In genomic region chr10:27683226-27683625, GRCh38 we compare ENCODE assay signal across 27 cellular contexts.
"Had no signal": no experiment of that assay in that cellular context is flagged by ENCODE, and none has a peak within 500 bp of the region (broad histone marks: within the 10 kb centered on the region; RNA-seq: fewer than 3 reads in every experiment).

No MANE protein-coding gene starts in this region.

- H3K36me3 Mint-ChIP-seq: stimulated activated effector memory CD8-positive, alpha-beta T cell treated with anti-CD3 and anti-CD28 coated beads, Interleukin-12 subunit alpha, Interleukin-12 subunit beta, amount 100 ng/mL, for 72 hours; stimulated activated memory B cell treated with anti-CD40 and anti-IgM and Interleukin-4, amounts not matched to agents 10 μg/mL and 1 μg/mL and 100 μg/mL, for 72 hours; stimulated activated naive B cell treated with anti-CD40 and anti-IgM and Interleukin-4, amounts not matched to agents 10 μg/mL and 1 μg/mL and 100 μg/mL, for 72 hours; type B pancreatic cell had no signal

- H3K27ac ChIP-seq: stomach, suprapubic skin, testis, thoracic aorta, thyroid gland, tibial artery, tibial nerve, transverse colon, upper lobe of left lung, upper lobe of right lung, uterus, vagina had no signal

- ATAC-seq: stimulated activated effector memory CD8-positive, alpha-beta T cell treated with anti-CD3 and anti-CD28 coated beads, Interleukin-12 subunit alpha, Interleukin-12 subunit beta, amount 100 ng/mL, for 72 hours; stimulated activated memory B cell treated with anti-CD40 and anti-IgM and Interleukin-4, amounts not matched to agents 10 μg/mL and 1 μg/mL and 100 μg/mL, for 72 hours; stimulated activated naive B cell treated with anti-CD40 and anti-IgM and Interleukin-4, amounts not matched to agents 10 μg/mL and 1 μg/mL and 100 μg/mL, for 72 hours; stimulated activated naive CD8-positive, alpha-beta T cell treated with anti-CD3 and anti-CD28 coated beads, Interleukin-15, amount 100 ng/mL, for 72 hours; stimulated activated naive CD8-positive, alpha-beta T cell treated with anti-CD3 and anti-CD28 coated beads, Interleukin-15, Interleukin-2, amounts not matched to agents 100 U/mL and 50 U/mL, for 24 hours; upper lobe of right lung had no signal

- DNase-seq: stimulated activated CD4-positive, alpha-beta T cell treated with anti-CD3 and anti-CD28 coated beads, Interleukin-2, amount 100 ng/mL, for 48 hours; stimulated activated CD4-positive, alpha-beta T cell treated with anti-CD3 and anti-CD28 coated beads, Interleukin-4, amount 100 ng/mL, for 1 hour; stimulated activated CD4-positive, alpha-beta T cell treated with anti-CD3 and anti-CD28 coated beads, Interleukin-4, amount 100 ng/mL, for 24 hours; stimulated activated CD4-positive, alpha-beta T cell treated with anti-CD3 and anti-CD28 coated beads, Interleukin-4, amount 100 ng/mL, for 4 hours; stimulated activated CD8-positive, alpha-beta memory T cell treated with anti-CD3 and anti-CD28 coated beads, Interleukin-4, amount 100 ng/mL, for 48 hours; stimulated activated naive B cell treated with anti-CD40 and anti-IgM and Interleukin-4, amounts not matched to agents 10 μg/mL and 1 μg/mL and 100 μg/mL, for 72 hours; stimulated activated naive CD4-positive, alpha-beta T cell; stimulated activated naive CD4-positive, alpha-beta T cell treated with Interleukin-2 at 50 U/mL for 16 hours; stimulated activated naive CD8-positive, alpha-beta T cell treated with anti-CD3 and anti-CD28 coated beads, Interleukin-15, amount 100 ng/mL, for 72 hours; stimulated activated naive CD8-positive, alpha-beta T cell treated with anti-CD3 and anti-CD28 coated beads, Interleukin-15, Interleukin-2, amounts not matched to agents 100 U/mL and 50 U/mL, for 24 hours; stomach; substantia nigra; testis; thyroid gland; tibial artery; transverse colon; upper lobe of left lung; upper lobe of right lung; uterus had no signal

- H3K27ac Mint-ChIP-seq: stimulated activated effector memory CD8-positive, alpha-beta T cell treated with anti-CD3 and anti-CD28 coated beads, Interleukin-12 subunit alpha, Interleukin-12 subunit beta, amount 100 ng/mL, for 72 hours; stimulated activated memory B cell treated with anti-CD40 and anti-IgM and Interleukin-4, amounts not matched to agents 10 μg/mL and 1 μg/mL and 100 μg/mL, for 72 hours; stimulated activated naive B cell treated with anti-CD40 and anti-IgM and Interleukin-4, amounts not matched to agents 10 μg/mL and 1 μg/mL and 100 μg/mL, for 72 hours; stimulated activated naive CD8-positive, alpha-beta T cell treated with anti-CD3 and anti-CD28 coated beads, Interleukin-15, amount 100 ng/mL, for 72 hours; stimulated activated naive CD8-positive, alpha-beta T cell treated with anti-CD3 and anti-CD28 coated beads, Interleukin-15, Interleukin-2, amounts not matched to agents 100 ng/mL and 50 ng/mL, for 24 hours; type B pancreatic cell had no signal

- H3K27me3 ChIP-seq: stomach, suprapubic skin, testis, thyroid gland, tibial artery, tibial nerve, transverse colon, upper lobe of left lung, upper lobe of right lung, uterus, vagina had no signal

- H3K9me3 ChIP-seq: stomach, suprapubic skin, testis, thoracic aorta, thyroid gland, tibial artery, tibial nerve, transverse colon, upper lobe of left lung, upper lobe of right lung, uterus, vagina had no signal

- H3K4me3 Mint-ChIP-seq: stimulated activated effector memory CD8-positive, alpha-beta T cell treated with anti-CD3 and anti-CD28 coated beads, Interleukin-12 subunit alpha, Interleukin-12 subunit beta, amount 100 ng/mL, for 72 hours; stimulated activated memory B cell treated with anti-CD40 and anti-IgM and Interleukin-4, amounts not matched to agents 10 μg/mL and 1 μg/mL and 100 μg/mL, for 72 hours; stimulated activated naive B cell treated with anti-CD40 and anti-IgM and Interleukin-4, amounts not matched to agents 10 μg/mL and 1 μg/mL and 100 μg/mL, for 72 hours; stimulated activated naive CD8-positive, alpha-beta T cell treated with anti-CD3 and anti-CD28 coated beads, Interleukin-15, amount 100 ng/mL, for 72 hours; stimulated activated naive CD8-positive, alpha-beta T cell treated with anti-CD3 and anti-CD28 coated beads, Interleukin-15, Interleukin-2, amounts not matched to agents 100 ng/mL and 50 ng/mL, for 24 hours; type B pancreatic cell had no signal

- H3K9me3 Mint-ChIP-seq: stimulated activated effector memory CD8-positive, alpha-beta T cell treated with anti-CD3 and anti-CD28 coated beads, Interleukin-12 subunit alpha, Interleukin-12 subunit beta, amount 100 ng/mL, for 72 hours; stimulated activated memory B cell treated with anti-CD40 and anti-IgM and Interleukin-4, amounts not matched to agents 10 μg/mL and 1 μg/mL and 100 μg/mL, for 72 hours; stimulated activated naive B cell treated with anti-CD40 and anti-IgM and Interleukin-4, amounts not matched to agents 10 μg/mL and 1 μg/mL and 100 μg/mL, for 72 hours; stimulated activated naive CD8-positive, alpha-beta T cell treated with anti-CD3 and anti-CD28 coated beads, Interleukin-15, amount 100 ng/mL, for 72 hours; stimulated activated naive CD8-positive, alpha-beta T cell treated with anti-CD3 and anti-CD28 coated beads, Interleukin-15, Interleukin-2, amounts not matched to agents 100 ng/mL and 50 ng/mL, for 24 hours; type B pancreatic cell had no signal

- H3K4me3 ChIP-seq: stomach, suprapubic skin, testis, thoracic aorta, thyroid gland, tibial artery, tibial nerve, transverse colon, upper lobe of left lung, upper lobe of right lung, uterus, vagina had no signal

- H3K36me3 ChIP-seq: stomach, suprapubic skin, thoracic aorta, thyroid gland, tibial artery, tibial nerve, transverse colon, upper lobe of left lung, upper lobe of right lung, uterus, vagina had no signal

- H3K4me1 ChIP-seq: testis, upper lobe of left lung, upper lobe of right lung had no signal

- H3K4me1 Mint-ChIP-seq: stimulated activated effector memory CD8-positive, alpha-beta T cell treated with anti-CD3 and anti-CD28 coated beads, Interleukin-12 subunit alpha, Interleukin-12 subunit beta, amount 100 ng/mL, for 72 hours; stimulated activated memory B cell treated with anti-CD40 and anti-IgM and Interleukin-4, amounts not matched to agents 10 μg/mL and 1 μg/mL and 100 μg/mL, for 72 hours; stimulated activated naive B cell treated with anti-CD40 and anti-IgM and Interleukin-4, amounts not matched to agents 10 μg/mL and 1 μg/mL and 100 μg/mL, for 72 hours; stimulated activated naive CD8-positive, alpha-beta T cell treated with anti-CD3 and anti-CD28 coated beads, Interleukin-15, amount 100 ng/mL, for 72 hours had no signal
